Comparison of ENCODE assay signal across 16 cellular contexts in the genomic region with DNA sequence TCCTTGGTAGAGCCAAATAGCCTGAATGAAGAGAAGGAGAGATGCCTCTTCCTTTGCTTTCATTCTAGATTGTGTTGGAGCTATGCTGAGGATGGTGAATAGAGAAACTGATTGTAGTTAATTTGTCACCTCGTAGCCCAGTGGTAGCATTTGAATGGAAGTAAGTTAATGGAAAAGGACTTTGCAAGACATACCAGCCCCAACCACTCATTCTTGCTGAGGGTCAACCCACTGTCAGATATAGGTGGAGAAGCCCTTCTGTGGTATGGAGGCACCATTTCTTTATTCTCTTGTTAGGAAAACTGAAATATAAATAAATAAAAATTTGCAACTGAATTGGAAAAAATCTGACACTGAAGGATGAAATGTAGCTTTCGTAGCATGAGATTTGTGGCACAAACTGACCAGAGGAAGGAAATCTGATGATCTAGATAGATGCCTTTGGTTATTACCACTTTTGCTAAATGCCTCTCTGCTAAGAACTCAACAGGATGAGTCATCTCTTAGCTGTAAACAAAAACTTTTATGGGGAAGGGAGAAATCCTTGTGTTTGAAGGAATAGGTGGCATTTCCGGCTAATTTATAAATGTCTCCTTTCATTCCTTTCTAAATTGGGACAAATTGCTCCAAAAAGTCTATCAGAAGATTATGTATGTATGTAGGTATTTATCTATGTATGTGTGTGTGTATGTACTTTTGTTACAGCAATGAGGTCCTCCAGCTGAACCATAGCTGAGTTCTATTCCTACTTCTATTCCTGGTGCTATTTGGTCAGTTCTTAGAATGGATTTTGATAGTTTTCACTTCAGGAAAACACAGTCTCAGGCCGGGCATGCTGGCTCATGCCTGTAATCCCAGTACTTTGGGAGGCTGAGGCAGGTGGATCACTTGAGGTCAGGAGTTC.
A peak's percentile ranks its signal among the peaks of the same experiment; 100 is the strongest.
DNase-seq lines count a peak whose midpoint lies in the region; ATAC-seq, FAIRE-seq and TF ChIP-seq lines count a peak whose summit lies in the region.
"Had no signal": no experiment of that assay in that cellular context is flagged by ENCODE, and none has a peak within 500 bp of the region (broad histone marks: within the 10 kb centered on the region; RNA-seq: fewer than 3 reads in every experiment).

No MANE protein-coding gene starts in this region.

- peaks cover 22% of the 10 kb centered on the region for H3K4me1 ChIP-seq in osteoblast (ENCODE audit: insufficient read depth, low read length)

- H3K79me2 ChIP-seq in osteoblast (ENCODE audit: insufficient read depth, low read length) = peaks cover 35% of the 10 kb centered on the region

- H3K27ac ChIP-seq in osteoblast (ENCODE audit: low read depth, low read length) = no peak overlapping the region
- H3K27ac ChIP-seq: ovary, SK-N-MC had no signal

- TF ChIP-seq CTCF in NB4 (IDR thresholded peaks at IDR 0.05; ENCODE audit: low read depth, low read length) (no peak), osteoblast (IDR thresholded peaks at IDR 0.05; ENCODE audit: extremely low read depth, low read depth, low read length) (no peak)

- H3K4me3 ChIP-seq in NB4 (ENCODE audit: low read depth, low read length) = no peak overlapping the region
- no peak overlapping the region for H3K4me3 ChIP-seq in osteoblast (ENCODE audit: insufficient read depth, low read length)
- H3K4me3 ChIP-seq: MG63, ovary, SK-N-MC had no signal

- peak overlapping the region; percentile 4 for H3K4me2 ChIP-seq in osteoblast (ENCODE audit: insufficient read depth, low read length)

- H2AFZ ChIP-seq in osteoblast (ENCODE audit: low read length) = no peak overlapping the region

- ATAC-seq in HG03342 (IDR thresholded peaks at IDR 0.05; ENCODE audit: unreplicated experiment) = no peak

- no peak for FAIRE-seq in RCC 7860 (lab: Jason Lieb, UNC)

- H3K9me3 ChIP-seq in osteoblast (ENCODE audit: low read depth, low read length) = no peaks in the 10 kb centered on the region
- H3K9me3 ChIP-seq: MG63, ovary had no signal

- H3K27me3 ChIP-seq in osteoblast (ENCODE audit: insufficient read depth, low read length) = no peaks in the 10 kb centered on the region
- H3K27me3 ChIP-seq: MG63, ovary had no signal

- H4K20me1 ChIP-seq in osteoblast (ENCODE audit: insufficient read depth, low read length) = no peaks in the 10 kb centered on the region

- TF ChIP-seq POLR2A in NB4 (IDR thresholded peaks at IDR 0.05; ENCODE audit: extremely low read depth, insufficient read length) = no peak

- DNase-seq in EL (peak; percentile 81), NB4 (ENCODE audit: low read depth) (peak; percentile 47), dermis blood vessel endothelial cell (peak; percentile 58), osteoblast (ENCODE audit: insufficient read length, low spot score, missing footprints) (no peak), RCC 7860 (ENCODE audit: low spot score) (no peak), globus pallidus (ENCODE audit: low spot score) (no peak), cortex of kidney (lab: John Stamatoyannopoulos, UW) (no peak)
- DNase-seq: activated CD4-positive, alpha-beta T cell treated with anti-CD3 and anti-CD28 coated beads, Interleukin-2, amount 50 U/mL, for 4 hours; activated naive CD4-positive, alpha-beta T cell treated with anti-CD3 and anti-CD28 coated beads, Interleukin-2, amount 50 U/mL, for 16 hours; DMS79 treated with DMSO at 0.1 percent for 48 hours; immature natural killer cell; MG63; ovary; stimulated activated CD4-positive, alpha-beta T cell treated with anti-CD3 and anti-CD28 coated beads, Interleukin-4, amount 100 ng/mL, for 24 hours had no signal

- peaks cover 47% of the 10 kb centered on the region for H3K36me3 ChIP-seq in osteoblast (ENCODE audit: insufficient read depth, low read length)
- H3K36me3 ChIP-seq: MG63, ovary had no signal

Comparison
In these comparisons a context has a peak if more than half of its experiments do, and no peak if none do; other contexts are left out.
1. DNase-seq: peak in EL (single experiment), NB4 (single experiment) and dermis blood vessel endothelial cell (single experiment); none in osteoblast (single experiment), RCC 7860 (single experiment), globus pallidus (single experiment) and cortex of kidney (single experiment).